In genomic region chr6:18471232-18471964, GRCh38 we compare ENCODE assay signal across 14 cellular contexts.
DNase-seq lines count a peak whose midpoint lies in the region; ATAC-seq and TF ChIP-seq lines count a peak whose summit lies in the region.
"Had no signal": no experiment of that assay in that cellular context is flagged by ENCODE, and none has a peak within 500 bp of the region (broad histone marks: within the 10 kb centered on the region; RNA-seq: fewer than 3 reads in every experiment).

No MANE protein-coding gene starts in this region.

- H3K4me1 ChIP-seq in SK-N-SH (ENCODE audit: control insufficient read depth in 1 of 2, insufficient read depth in 2 of 2, low read depth in 1 of 2, low read length in 1 of 2) (no peaks in the 10 kb centered on the region), neuronal stem cell (ENCODE audit: control insufficient read depth in 2 of 2, insufficient read depth in 1 of 2, low read depth in 1 of 2, low read length in 2 of 2) (no peaks in the 10 kb centered on the region)
- no peaks in the 10 kb centered on the region for H3K4me1 ChIP-seq in CD8-positive, alpha-beta memory T cell (ENCODE audit: insufficient read depth, low read length)

- H3K23ac ChIP-seq in neuronal stem cell (ENCODE audit: low read depth, low read length, poor library complexity), result no peak overlapping the region

- H3K36me3 ChIP-seq in SK-N-SH (replicated peaks in 1 of 2; ENCODE audit: control insufficient read depth in 1 of 2, insufficient read depth in 2 of 2, low read length in 1 of 2), result no peaks in the 10 kb centered on the region
- no peaks in the 10 kb centered on the region for H3K36me3 ChIP-seq in neuronal stem cell (replicated peaks in 1 of 2; ENCODE audit: control insufficient read depth in 2 of 2, insufficient read depth in 2 of 2, low read length in 2 of 2)
- no peaks in the 10 kb centered on the region for H3K36me3 ChIP-seq in CD8-positive, alpha-beta memory T cell (ENCODE audit: insufficient read depth, low read length)
- H3K36me3 ChIP-seq: HAP-1 had no signal

- H3K9me3 ChIP-seq in SK-N-SH, result no peaks in the 10 kb centered on the region
- no peaks in the 10 kb centered on the region for H3K9me3 ChIP-seq in neuronal stem cell (replicated peaks in 1 of 2; ENCODE audit: control insufficient read depth in 2 of 2, insufficient read depth in 1 of 2, low read depth in 1 of 2, low read length in 2 of 2)
- no peaks in the 10 kb centered on the region for H3K9me3 ChIP-seq in CD8-positive, alpha-beta memory T cell (ENCODE audit: low read length)
- H3K9me3 ChIP-seq: HAP-1 had no signal

- H3K27ac ChIP-seq in SK-N-SH (ENCODE audit: low read depth in 2 of 2, low read length in 1 of 2), result no peak overlapping the region
- no peak overlapping the region for H3K27ac ChIP-seq in neuronal stem cell (replicated peaks; ENCODE audit: low read length)
- H3K27ac ChIP-seq in CD8-positive, alpha-beta memory T cell (ENCODE audit: low read depth, low read length), result no peak overlapping the region
- H3K27ac ChIP-seq: 22Rv1 had no signal

- no peaks in the 10 kb centered on the region for H3F3A ChIP-seq in SK-N-SH (replicated peaks; ENCODE audit: insufficient read depth)

- DNase-seq in SK-N-SH, result peak; percentile 6
- no peak for DNase-seq in CD14-positive monocyte (ENCODE audit: low spot score)
- peak; percentile 97 for DNase-seq in left lobe of liver (ENCODE audit: low spot score)
- no peak for DNase-seq in neuronal stem cell (ENCODE audit: low spot score)
- no peak for DNase-seq in stimulated activated naive CD4-positive, alpha-beta T cell treated with Interleukin-2 at 50 U/mL for 16 hours (lab: John Stamatoyannopoulos, UW)
- DNase-seq in T1000 (lab: John Stamatoyannopoulos, UW), result no peak
- DNase-seq in CD8-positive, alpha-beta memory T cell, result no peak
- DNase-seq: DMS53, GF-D8, GOT3, HFFc6 had no signal

- no peak overlapping the region for H3K18ac ChIP-seq in neuronal stem cell (ENCODE audit: low read length)

- no peak overlapping the region for H4K91ac ChIP-seq in neuronal stem cell (ENCODE audit: low read depth, low read length, poor library complexity)

- H3K4me3 Mint-ChIP-seq in CD14-positive monocyte, result no peak overlapping the region
- no peak overlapping the region for H3K4me3 Mint-ChIP-seq in CD8-positive, alpha-beta memory T cell
- H3K4me3 Mint-ChIP-seq: HFFc6 had no signal

- no peak overlapping the region for H2BK120ac ChIP-seq in neuronal stem cell (ENCODE audit: low read depth, low read length)

- no peak overlapping the region for H3K4me2 ChIP-seq in SK-N-SH
- no peak overlapping the region for H3K4me2 ChIP-seq in neuronal stem cell (ENCODE audit: insufficient read depth, low read length, poor library complexity, severe bottlenecking)

- no peaks in the 10 kb centered on the region for H3K79me2 ChIP-seq in SK-N-SH (ENCODE audit: insufficient read depth)

- no peak overlapping the region for H4K8ac ChIP-seq in neuronal stem cell (ENCODE audit: low read depth, low read length)

- no peaks in the 10 kb centered on the region for H3K9me2 ChIP-seq in SK-N-SH

- no peak for TF ChIP-seq EP300 in SK-N-SH (IDR thresholded peaks at IDR 0.05; ENCODE audit: borderline replicate concordance in 1 of 2, low read depth in 1 of 2, low read length in 1 of 2)

- no peaks in the 10 kb centered on the region for H3K79me1 ChIP-seq in neuronal stem cell (ENCODE audit: low read depth, low read length)

- no peak for TF ChIP-seq RAD21 in SK-N-SH (IDR thresholded peaks at IDR 0.05; ENCODE audit: low read length)

- no peak for TF ChIP-seq CTCF in SK-N-SH (IDR thresholded peaks at IDR 0.05)
- no peak for TF ChIP-seq CTCF in CD14-positive monocyte (IDR thresholded peaks at IDR 0.05)

- peaks cover 27 to 30% of the 10 kb centered on the region in 2 donors for H3K36me3 Mint-ChIP-seq in CD14-positive monocyte
- H3K36me3 Mint-ChIP-seq in CD8-positive, alpha-beta memory T cell, result peaks cover 4 to 14% (median 8%) of the 10 kb centered on the region in 3 donors

- no peak overlapping the region for H3K9ac ChIP-seq in SK-N-SH
- H3K9ac ChIP-seq in neuronal stem cell (ENCODE audit: low read depth, low read length, poor library complexity), result no peak overlapping the region

- POLR2A ChIA-PET in SK-N-SH (lab: Yijun Ruan, JAX), result no interaction called here
- POLR2A ChIA-PET in CD8-positive, alpha-beta memory T cell (lab: Charles Lee), result no interaction called here

- peak overlapping the region in 4 of 7 donors; percentile 1 to 74 (median 40) for H3K27ac Mint-ChIP-seq in CD14-positive monocyte
- no peak overlapping the region for H3K27ac Mint-ChIP-seq in CD8-positive, alpha-beta memory T cell
- H3K27ac Mint-ChIP-seq: HFFc6 had no signal

- H2BK5ac ChIP-seq in neuronal stem cell (ENCODE audit: low read length), result no peak overlapping the region

- H3K4me1 Mint-ChIP-seq in CD14-positive monocyte, result peaks cover 22% of the 10 kb centered on the region
- no peaks in the 10 kb centered on the region for H3K4me1 Mint-ChIP-seq in CD8-positive, alpha-beta memory T cell

- CTCF ChIA-PET in SK-N-SH (lab: Yijun Ruan, JAX), result interaction anchor here (0.6 kb wide), 1 partner anchor 56 kb away, joined by 3 read pairs; no protein-coding TSS in a partner anchor
- CTCF ChIA-PET in CD8-positive, alpha-beta memory T cell (lab: Charles Lee), result no interaction called here

- H3K27me3 ChIP-seq in SK-N-SH (ENCODE audit: insufficient read depth) (no peaks in the 10 kb centered on the region), neuronal stem cell (ENCODE audit: control insufficient read depth in 3 of 3, insufficient read depth in 3 of 3, low read depth in 1 of 3, low read length in 3 of 3) (no peaks in the 10 kb centered on the region)
- H3K27me3 ChIP-seq in CD8-positive, alpha-beta memory T cell (ENCODE audit: insufficient read depth, low read length, poor library complexity, severe bottlenecking), result no peaks in the 10 kb centered on the region

- peak overlapping the region; percentile 82 for H3K14ac ChIP-seq in neuronal stem cell (ENCODE audit: low read length)

- H3K4me3 ChIP-seq in SK-N-SH (ENCODE audit: low read depth in 2 of 2, low read length in 1 of 2), result no peak overlapping the region
- H3K4me3 ChIP-seq in neuronal stem cell (ENCODE audit: low read length in 2 of 2), result no peak overlapping the region
- H3K4me3 ChIP-seq in CD8-positive, alpha-beta memory T cell (ENCODE audit: low read length), result no peak overlapping the region
- H3K4me3 ChIP-seq: HAP-1 had no signal

- H2BK15ac ChIP-seq in neuronal stem cell (ENCODE audit: low read length), result no peak overlapping the region

- WGBS in SK-N-SH (ENCODE audit: low lambda C conversion rate), result 70% methylated on average over 11 of the region's 15 CpGs
- WGBS in neuronal stem cell (ENCODE audit: extremely low coverage in 2 of 2, insufficient read length in 2 of 2, insufficient replicate concordance in 1 of 2), 2 donors, result no CpG with 5 or more reads among the region's 15 CpGs

- H2AFZ ChIP-seq in SK-N-SH (ENCODE audit: low read depth), result no peak overlapping the region
- H2AFZ ChIP-seq in neuronal stem cell (ENCODE audit: low read length), result no peak overlapping the region

- no peaks in the 10 kb centered on the region for H4K20me1 ChIP-seq in SK-N-SH (ENCODE audit: insufficient read depth)

- H3K4ac ChIP-seq in neuronal stem cell (ENCODE audit: low read length), result no peak overlapping the region

- no peak overlapping the region for H2BK12ac ChIP-seq in neuronal stem cell (ENCODE audit: low read length)

- no peak overlapping the region for H2AK5ac ChIP-seq in neuronal stem cell (ENCODE audit: low read depth, low read length)

- no peak for ATAC-seq in SK-N-SH treated with all-trans-retinoic acid at 6 μM for 48 hours
- peak; percentile 93 for ATAC-seq in left lobe of liver

- no peaks in the 10 kb centered on the region for H3K27me3 Mint-ChIP-seq in CD14-positive monocyte (ENCODE audit: low read depth in 3 of 3)
- peaks cover 2 to 8% of the 10 kb centered on the region in 2 donors for H3K27me3 Mint-ChIP-seq in CD8-positive, alpha-beta memory T cell

- H3K9me3 Mint-ChIP-seq in CD14-positive monocyte, result no peaks in the 10 kb centered on the region
- no peaks in the 10 kb centered on the region for H3K9me3 Mint-ChIP-seq in CD8-positive, alpha-beta memory T cell
- H3K9me3 Mint-ChIP-seq: HFFc6 had no signal

- intact Hi-C loops in CD14-positive monocyte (cut with micrococcal nuclease), result no loop called here

TF ChIP-seq in SK-N-SH, 30 proteins besides CTCF, POLR2A, EP300 and RAD21 (continues in another document):
- TF ChIP-seq SIN3A (IDR thresholded peaks at IDR 0.05; ENCODE audit: borderline replicate concordance, low read depth, low read length) (no peak), MEF2A (IDR thresholded peaks at IDR 0.05; ENCODE audit: borderline replicate concordance, low read depth) (no peak), GATA2 (CRISPR knock-in tag; IDR thresholded peaks at IDR 0.05) (no peak), CHD2 (IDR thresholded peaks at IDR 0.05; ENCODE audit: low read length, partially characterized antibody) (no peak), TAF1 (IDR thresholded peaks at IDR 0.05; ENCODE audit: borderline replicate concordance, low read depth, low read length) (no peak), ELF1 (IDR thresholded peaks at IDR 0.05) (no peak), RCOR1 (IDR thresholded peaks at IDR 0.05; ENCODE audit: low read length) (no peak), JUND (IDR thresholded peaks at IDR 0.05) (no peak), MAX (IDR thresholded peaks at IDR 0.05; ENCODE audit: low read depth) (no peak)

TF ChIP-seq in SK-N-SH treated with all-trans-retinoic acid at 6 μM for 48 hours, 23 proteins besides CTCF, POLR2A, EP300 and RAD21:
- TF ChIP-seq ZNF565 (CRISPR knock-in tag; conservative IDR thresholded peaks at IDR 0.05; ENCODE audit: low read depth) (no peak), ISL1 (CRISPR knock-in tag; IDR thresholded peaks at IDR 0.05) (no peak), CSRNP3 (CRISPR knock-in tag; IDR thresholded peaks at IDR 0.05) (no peak), ESRRG (CRISPR knock-in tag; IDR thresholded peaks at IDR 0.05) (no peak)

Comparison
In these comparisons a context has a peak if more than half of its experiments do, and no peak if none do; other contexts are left out.
1. DNase-seq: peak in SK-N-SH (single experiment) and left lobe of liver (single experiment); none in CD14-positive monocyte (single experiment), neuronal stem cell (single experiment), stimulated activated naive CD4-positive, alpha-beta T cell treated with Interleukin-2 at 50 U/mL for 16 hours (single experiment), T1000 (single experiment) and CD8-positive, alpha-beta memory T cell (0 of 5).
2. H3K27ac Mint-ChIP-seq: peak in CD14-positive monocyte (4 of 7); none in CD8-positive, alpha-beta memory T cell (0 of 8).